ENCODE assay signal across 1 cellular context in genomic region chr17:75869282-75870141, GRCh38.
TF ChIP-seq lines count a peak whose summit lies in the region.

No MANE protein-coding gene starts in this region.

TF ChIP-seq in endothelial cell of umbilical vein, 7 proteins besides CTCF, POLR2A, EP300 and RAD21:
- TF ChIP-seq MAX (IDR thresholded peaks at IDR 0.05; ENCODE audit: insufficient read depth, insufficient read length) = no peak
- TF ChIP-seq JUN (IDR thresholded peaks at IDR 0.05; ENCODE audit: borderline replicate concordance, insufficient read depth, insufficient read length, low read depth) = no peak
- TF ChIP-seq MYC (IDR thresholded peaks at IDR 0.05; ENCODE audit: low read depth, low read length) = no peak
- no peak for TF ChIP-seq GATA2 (IDR thresholded peaks at IDR 0.05; ENCODE audit: insufficient read depth, insufficient read length, low read depth, low read length)
- no peak for TF ChIP-seq POLR2AphosphoS5 (IDR thresholded peaks at IDR 0.05; ENCODE audit: insufficient read depth, low read depth, low read length)
- TF ChIP-seq FOS (IDR thresholded peaks at IDR 0.05; ENCODE audit: borderline replicate concordance, insufficient read depth, low read length) = no peak
- TF ChIP-seq EZH2 (IDR thresholded peaks at IDR 0.05; ENCODE audit: borderline replicate concordance, low read depth, low read length, severe bottlenecking) = no peak
